Comparison of ENCODE assay signal across 8 cellular contexts in genomic region chr10:102615361-102615760, GRCh38. TPM values are rescaled to one million over a fixed set of nuclear protein-coding genes. Genes with fewer than 3 reads are reported as not detected.
A peak's percentile ranks its signal among the peaks of the same experiment; 100 is the strongest.
DNase-seq lines count a peak whose midpoint lies in the region; ATAC-seq and TF ChIP-seq lines count a peak whose summit lies in the region.

No MANE protein-coding gene starts in this region.

- no peak for DNase-seq in AG04449 (ENCODE audit: low read depth, low spot score)
- DNase-seq in GM13977 (ENCODE audit: low spot score), result no peak
- DNase-seq in activated T-cell treated with anti-CD3 and anti-CD28 coated beads, Interleukin-2, amount 50 U/mL, for 48 hours, result peak; percentile 55 to 60
- no peak for DNase-seq in kidney epithelial cell (ENCODE audit: low read depth)
- DNase-seq in effector CD8-positive, alpha-beta T cell (lab: John Stamatoyannopoulos, UW), result no peak
- no peak for DNase-seq in NCI-H2107 (lab: John Stamatoyannopoulos, UW)

- CTCF ChIA-PET in AG04449 (lab: Yijun Ruan, JAX), result interaction anchor here (0.7 to 2.1 kb wide), 10 partner anchors 8 to 32 kb away, joined by 3 to 7 read pairs (median 4); no protein-coding TSS in a partner anchor

- H3K4me3 ChIP-seq in AG04449 (ENCODE audit: low read depth, low read length) (no peak overlapping the region), kidney epithelial cell (ENCODE audit: low read depth, low read length) (no peak overlapping the region)

- TF ChIP-seq CTCF in AG04449 (IDR thresholded peaks at IDR 0.05; ENCODE audit: insufficient read depth, low read length, missing control alignments) (peak; percentile 57), GM13977 (IDR thresholded peaks at IDR 0.05; ENCODE audit: extremely low read depth, insufficient read depth, missing control alignments) (peak; percentile 29), kidney epithelial cell (IDR thresholded peaks at IDR 0.05; ENCODE audit: insufficient read depth, low read length, poor library complexity, severe bottlenecking) (peak; percentile 48)

- in situ Hi-C loops in GM13977 (cut with MboI; ENCODE audit: low pct_unique_long_range_greater_than_20kb, low sequenced_read_pairs, unreplicated experiment), result no loop called here

- POLR2A ChIA-PET in AG04449 (lab: Yijun Ruan, JAX), result no interaction called here

- no peaks in the 10 kb centered on the region for H3K27me3 ChIP-seq in kidney epithelial cell (ENCODE audit: control insufficient read depth, insufficient read depth, low read length)

- H3K36me3 ChIP-seq in kidney epithelial cell (ENCODE audit: control insufficient read depth, insufficient read depth, low read length), result no peaks in the 10 kb centered on the region

- ATAC-seq in GM18867 (IDR thresholded peaks at IDR 0.05; ENCODE audit: unreplicated experiment), result no peak
- no peak for ATAC-seq in GM19467 (IDR thresholded peaks at IDR 0.05; ENCODE audit: unreplicated experiment)

RNA-seq across cellular contexts. Expression of gene TRIM8, which starts 28.9 kb away (rescaled TPM):
- 393 and 426 TPM in 2 replicates for total RNA-seq in kidney epithelial cell

Comparison
In these comparisons a context has a peak if more than half of its experiments do, and no peak if none do; other contexts are left out.
1. DNase-seq: peak in activated T-cell treated with anti-CD3 and anti-CD28 coated beads, Interleukin-2, amount 50 U/mL, for 48 hours (2 of 2); none in AG04449 (single experiment), GM13977 (single experiment), kidney epithelial cell (single experiment), effector CD8-positive, alpha-beta T cell (single experiment) and NCI-H2107 (single experiment).
2. Peak in every context shown above with its lines, with median percentiles within 50 percentile points of each other: CTCF ChIP-seq.